Comparison of ENCODE assay signal across 12 cellular contexts in genomic region chr22:49972163-49973017, GRCh38. TPM values are rescaled to one million over a fixed set of nuclear protein-coding genes. Genes with fewer than 3 reads are reported as not detected.
DNase-seq lines count a peak whose midpoint lies in the region; ATAC-seq, FAIRE-seq and TF ChIP-seq lines count a peak whose summit lies in the region.
"Had no signal": no experiment of that assay in that cellular context is flagged by ENCODE, and none has a peak within 500 bp of the region (broad histone marks: within the 10 kb centered on the region; RNA-seq: fewer than 3 reads in every experiment).

No MANE protein-coding gene starts in this region.

- H3K27me3 ChIP-seq in GM12878 (replicated peaks in 1 of 2; ENCODE audit: control insufficient read depth in 2 of 2, insufficient read depth in 2 of 2, low read length in 1 of 2) (no peaks in the 10 kb centered on the region), lower lobe of right lung (ENCODE audit: low read depth) (no peaks in the 10 kb centered on the region), transverse colon (no peaks in the 10 kb centered on the region)

- no peaks in the 10 kb centered on the region for H3K9me3 ChIP-seq in GM12878 (replicated peaks; ENCODE audit: control insufficient read depth, insufficient read depth, low read length)
- no peaks in the 10 kb centered on the region for H3K9me3 ChIP-seq in lower lobe of right lung
- no peaks in the 10 kb centered on the region for H3K9me3 ChIP-seq in transverse colon

- peak overlapping the region; percentile 86 for H3K9ac ChIP-seq in GM12878 (ENCODE audit: control insufficient read depth, insufficient read depth, low read length)

- H3K79me2 ChIP-seq in GM12878 (ENCODE audit: control insufficient read depth, insufficient read depth, low read length) = peaks cover 10% of the 10 kb centered on the region

- no TSS peak for BruUV-seq in GM12878 (replicated peaks; lab: Mats Ljungman, UMichigan)

- peaks cover 9% of the 10 kb centered on the region for H3K36me3 Mint-ChIP-seq in activated CD4-positive, alpha-beta T cell treated with anti-CD3 and anti-CD28 coated beads for 36 hours (ENCODE audit: low read depth)

- no peak for TF ChIP-seq EP300 in GM12878 (IDR thresholded peaks at IDR 0.05; ENCODE audit: borderline replicate concordance in 1 of 2, control insufficient read depth in 1 of 2, low read depth in 2 of 2, low read length in 2 of 2)
- TF ChIP-seq EP300 in transverse colon (IDR thresholded peaks at IDR 0.05; ENCODE audit: low read depth) = no peak

- DNase-seq in activated CD4-positive, alpha-beta T cell treated with anti-CD3 and anti-CD28 coated beads for 36 hours = peak; percentile 62
- DNase-seq in activated CD4-positive, alpha-beta T cell treated with anti-CD3 and anti-CD28 coated beads, Interleukin-2, amount 50 U/mL, for 4 hours = no peak
- DNase-seq in GM12878 (ENCODE audit: low read depth, low spot score) (no peak), lower lobe of right lung (peak; percentile 63), transverse colon (no peak), COLO668 (lab: John Stamatoyannopoulos, UW; ENCODE audit: unreplicated experiment) (no peak), DMS153 (lab: John Stamatoyannopoulos, UW) (no peak)
- DNase-seq: ACHN; activated CD4-positive, CD25-positive, alpha-beta regulatory T cell; dermis blood vessel endothelial cell; NCI-H748 treated with DMSO at 0.1 percent for 48 hours had no signal

- no peak for TF ChIP-seq RAD21 in GM12878 (IDR thresholded peaks at IDR 0.05; ENCODE audit: insufficient read depth, low read depth, low read length)

- H3K4me2 ChIP-seq in GM12878 (ENCODE audit: control insufficient read depth, insufficient read depth) = peak overlapping the region; percentile 96

- no peak for ATAC-seq in activated CD4-positive, alpha-beta T cell treated with anti-CD3 and anti-CD28 coated beads for 36 hours
- ATAC-seq in GM12878 (no peak), lower lobe of right lung (no peak), GM21381 (IDR thresholded peaks at IDR 0.05; ENCODE audit: unreplicated experiment) (no peak)

- in situ Hi-C loops in GM12878 (cut with MboI) = no loop called here
- in situ Hi-C loops in transverse colon (cut with MboI; ENCODE audit: low pct_ligation_motif_present in 1 of 4, low pct_unique_long_range_greater_than_20kb in 1 of 4, low sequenced_read_pairs in 3 of 4) = loop anchor here in 1 of 4 donors (25.0 kb wide), 1 partner anchor 110 kb away; the partner anchor contains the start of gene ZBED4

- intact Hi-C loops in activated CD4-positive, alpha-beta T cell treated with anti-CD3 and anti-CD28 coated beads for 36 hours (cut with DNase I, micrococcal nuclease) = loop anchor here in 1 of 2 experiments (5.0 kb wide), 1 partner anchor 205 kb away; no protein-coding TSS in a partner anchor
- intact Hi-C loops in GM12878 (cut with micrococcal nuclease; ENCODE audit: unreplicated experiment) (no loop called here), lower lobe of right lung (cut with DNase I) (no loop called here), transverse colon (cut with DNase I; ENCODE audit: low total_unique reads) (no loop called here)

- no peak overlapping the region for H3K4me3 Mint-ChIP-seq in activated CD4-positive, alpha-beta T cell treated with anti-CD3 and anti-CD28 coated beads for 36 hours

- H4K20me1 ChIP-seq in GM12878 (ENCODE audit: control insufficient read depth, insufficient read depth) = no peaks in the 10 kb centered on the region

- peaks cover 4% of the 10 kb centered on the region for H3K9me3 Mint-ChIP-seq in activated CD4-positive, alpha-beta T cell treated with anti-CD3 and anti-CD28 coated beads for 36 hours (ENCODE audit: low read depth)

- H3K4me1 Mint-ChIP-seq in activated CD4-positive, alpha-beta T cell treated with anti-CD3 and anti-CD28 coated beads for 36 hours = peaks cover 38% of the 10 kb centered on the region

- POLR2A ChIA-PET in activated CD4-positive, alpha-beta T cell treated with anti-CD3 and anti-CD28 coated beads for 36 hours (lab: Charles Lee) = interaction anchor here (0.6 to 2.5 kb wide), 4 partner anchors 10 to 120 kb away, joined by 4 to 21 read pairs (median 6); no protein-coding TSS in a partner anchor
- POLR2A ChIA-PET in GM12878 (lab: Charles Lee) = interaction anchor here (0.6 to 1.5 kb wide), 5 partner anchors 36 to 44 kb away, joined by 3 to 14 read pairs (median 3); no protein-coding TSS in a partner anchor

- H3K4me3 ChIP-seq in GM12878 (peak overlapping the region; percentile 76), lower lobe of right lung (peak overlapping the region; percentile 60), transverse colon (peak overlapping the region in 2 of 4 donors; percentile 47 to 55)

- 10% methylated on average over 32 of the region's 45 CpGs for WGBS in GM12878 (ENCODE audit: insufficient coverage, insufficient replicate concordance, low lambda C conversion rate, missing lambda C conversion rate)
- WGBS in transverse colon (ENCODE audit: low coverage in 1 of 2), 2 donors = 55 to 100% methylated on average over 1 to 40 of the region's 45 CpGs

- SMC1A ChIA-PET in GM12878 (lab: Charles Lee; ENCODE audit: uncharacterized antibody, unreplicated experiment) = no interaction called here

- CTCF ChIA-PET in activated CD4-positive, alpha-beta T cell treated with anti-CD3 and anti-CD28 coated beads for 36 hours (lab: Charles Lee) = interaction anchor here (0.6 to 0.8 kb wide), 2 partner anchors 11 to 42 kb away, joined by 3 to 5 read pairs; no protein-coding TSS in a partner anchor
- CTCF ChIA-PET in GM12878 (lab: Yijun Ruan, JAX) = interaction anchor here (0.6 kb wide), 1 partner anchor 246 kb away, joined by 3 read pairs; no protein-coding TSS in a partner anchor

- TF ChIP-seq POLR2A in GM12878 (IDR thresholded peaks at IDR 0.05; ENCODE audit: low read depth, low read length) (no peak), transverse colon (IDR thresholded peaks at IDR 0.05) (no peak)

- H3K36me3 ChIP-seq in GM12878 (ENCODE audit: control insufficient read depth in 2 of 2, insufficient read depth in 2 of 2, low read length in 1 of 2) = no peaks in the 10 kb centered on the region
- H3K36me3 ChIP-seq in lower lobe of right lung = no peaks in the 10 kb centered on the region
- H3K36me3 ChIP-seq in transverse colon = no peaks in the 10 kb centered on the region

- RAD21 ChIA-PET in GM12878 (lab: Charles Lee; ENCODE audit: unreplicated experiment) = interaction anchor here (0.7 to 1.1 kb wide), 4 partner anchors 10 to 217 kb away, joined by 3 to 6 read pairs (median 4); no protein-coding TSS in a partner anchor

- TF ChIP-seq CTCF in GM12878 (IDR thresholded peaks at IDR 0.05 in 2 of 3, conservative IDR thresholded peaks at IDR 0.05 in 1 of 3; ENCODE audit: control insufficient read depth in 2 of 3, extremely low read depth in 1 of 3, insufficient read depth in 1 of 3, low read depth in 3 of 3, low read length in 3 of 3) = no peak
- TF ChIP-seq CTCF in lower lobe of right lung (IDR thresholded peaks at IDR 0.05) = no peak
- TF ChIP-seq CTCF in transverse colon (IDR thresholded peaks at IDR 0.05) = no peak

- H3K27me3 Mint-ChIP-seq in activated CD4-positive, alpha-beta T cell treated with anti-CD3 and anti-CD28 coated beads for 36 hours = no peaks in the 10 kb centered on the region

- H3K4me1 ChIP-seq in GM12878 (ENCODE audit: control insufficient read depth, insufficient read depth, low read length) (peaks cover 26% of the 10 kb centered on the region), lower lobe of right lung (peaks cover 40% of the 10 kb centered on the region), transverse colon (peaks cover 18 to 35% (median 30%) of the 10 kb centered on the region in 4 donors)

- FAIRE-seq in GM12878 (lab: Jason Lieb, UNC) = no peak

- H3K27ac Mint-ChIP-seq in activated CD4-positive, alpha-beta T cell treated with anti-CD3 and anti-CD28 coated beads for 36 hours = no peak overlapping the region

- no peak overlapping the region for H3K27ac ChIP-seq in GM12878 (ENCODE audit: control insufficient read depth, insufficient read depth)
- peak overlapping the region; percentile 80 for H3K27ac ChIP-seq in lower lobe of right lung
- H3K27ac ChIP-seq in transverse colon = peak overlapping the region; percentile 84 to 92 (median 90)

- H2AFZ ChIP-seq in GM12878 (ENCODE audit: control insufficient read depth, low read depth, low read length) = no peak overlapping the region

RNA-seq across cellular contexts. Expression of gene PIM3, which starts 11.8 kb away (rescaled TPM):
- total RNA-seq in activated CD4-positive, alpha-beta T cell treated with anti-CD3 and anti-CD28 coated beads for 36 hours = 100 to 1,000 TPM; 127 to 165 TPM
- total RNA-seq in GM12878 (2013; cell fraction: nucleolus; rRNA removed) = 27.8 and 36.0 TPM in 2 replicates
- 44.7 and 51.8 TPM in 2 replicates for total RNA-seq in GM12878 (2014; rRNA removed)
- total RNA-seq in GM12878 (2014; rRNA removed; fragmentation: Illumina TruSeq; extraction: Trizol) = 11.0 and 11.9 TPM in 2 replicates
- total RNA-seq in GM12878 (2021) = 59.5 and 60.8 TPM in 2 replicates
- 6.5 TPM for polyA plus RNA-seq in GM12878 (2011; ENCODE audit: low read depth)
- polyA plus RNA-seq in GM12878 (2011; rRNA removed) = 8.6 and 12.4 TPM in 2 replicates
- polyA plus RNA-seq in GM12878 (2011; cell fraction: cytosol; rRNA removed) = 31.3 and 38.2 TPM in 2 replicates
- 84.4 and 94.5 TPM in 2 replicates for polyA plus RNA-seq in GM12878 (2011; cell fraction: nucleus; rRNA removed)
- 30.9 and 46.0 TPM in 2 replicates for polyA plus RNA-seq in GM12878 (2012)
- polyA plus RNA-seq in GM12878 (2014; fragmentation: Illumina TruSeq; extraction: Trizol) = 2.2 and 6.2 TPM in 2 replicates
- polyA plus RNA-seq in GM12878 (2014; fragmentation: Nextera tagmentation; extraction: Ambion mirVana) = 1 to 10 TPM in 1 of 2 experiments, under 1 TPM in 1; 0.31 to 1.5 TPM
- polyA plus RNA-seq in GM12878 (2014; rRNA removed) = 57.0 and 57.8 TPM in 2 replicates
- polyA plus RNA-seq in GM12878 (2016; fragmentation: Nextera tagmentation; extraction: Ambion mirVana) = 10 to 100 TPM; 12.4 to 34.3 TPM
- 3.9 and 14.1 TPM in 2 replicates for polyA minus RNA-seq in GM12878 (2011; rRNA and poly(A)+ RNA removed)
- polyA minus RNA-seq in GM12878 (2011; cell fraction: cytosol; rRNA and poly(A)+ RNA removed) = 14.2 and 18.4 TPM in 2 replicates
- polyA minus RNA-seq in GM12878 (2011; cell fraction: nucleus; rRNA and poly(A)+ RNA removed) = 22.6 and 39.2 TPM in 2 replicates
- total RNA-seq in lower lobe of right lung = 94.7 TPM
- 100 to 1,000 TPM; 115 to 290 (median 147) TPM for total RNA-seq in transverse colon

RNA-seq across cellular contexts. Expression of gene IL17REL, which starts 40.2 kb away (rescaled TPM):
- under 1 TPM; 0.16 TPM for total RNA-seq in activated CD4-positive, alpha-beta T cell treated with anti-CD3 and anti-CD28 coated beads for 36 hours
- total RNA-seq in GM12878 (2013; cell fraction: nucleolus; rRNA removed) = 0.33 and 0.34 TPM in 2 replicates
- total RNA-seq in GM12878 (2014; rRNA removed) (not detected in 2 replicates), GM12878 (2014; rRNA removed; fragmentation: Illumina TruSeq; extraction: Trizol) (not detected in 2 replicates), GM12878 (2021) (not detected in 2 replicates), lower lobe of right lung (0.09 TPM), transverse colon (1 to 10 TPM in 2 of 4 donors, under 1 TPM in 2; 0.32 to 2.2 (median 1.3) TPM)
- polyA plus RNA-seq in GM12878 (2011; ENCODE audit: low read depth) = not detected
- polyA plus RNA-seq in GM12878 (2011; rRNA removed) (0.03 TPM in 1 of 2 replicates, not detected in the other), GM12878 (2014; fragmentation: Illumina TruSeq; extraction: Trizol) (not detected in 2 replicates), GM12878 (2014; fragmentation: Nextera tagmentation; extraction: Ambion mirVana) (not detected), GM12878 (2014; rRNA removed) (0.06 TPM in 1 of 2 replicates, not detected in the other), GM12878 (2016; fragmentation: Nextera tagmentation; extraction: Ambion mirVana) (not detected)
- 0.03 TPM in 1 of 2 replicates, not detected in the other for polyA plus RNA-seq in GM12878 (2011; cell fraction: cytosol; rRNA removed)
- 0.10 and 0.20 TPM in 2 replicates for polyA plus RNA-seq in GM12878 (2011; cell fraction: nucleus; rRNA removed)
- 0.04 TPM in 1 of 2 replicates, not detected in the other for polyA plus RNA-seq in GM12878 (2012)
- not detected in 2 replicates for polyA minus RNA-seq in GM12878 (2011; rRNA and poly(A)+ RNA removed)
- polyA minus RNA-seq in GM12878 (2011; cell fraction: cytosol; rRNA and poly(A)+ RNA removed) = not detected in 2 replicates
- polyA minus RNA-seq in GM12878 (2011; cell fraction: nucleus; rRNA and poly(A)+ RNA removed) = not detected in 2 replicates

RNA-seq across cellular contexts. Expression of gene CRELD2, which starts 54.0 kb away (rescaled TPM):
- total RNA-seq in activated CD4-positive, alpha-beta T cell treated with anti-CD3 and anti-CD28 coated beads for 36 hours = 10 to 100 TPM; 15.2 to 16.4 TPM
- 19.9 and 22.8 TPM in 2 replicates for total RNA-seq in GM12878 (2013; cell fraction: nucleolus; rRNA removed)
- total RNA-seq in GM12878 (2014; rRNA removed) (37.9 and 49.5 TPM in 2 replicates), GM12878 (2014; rRNA removed; fragmentation: Illumina TruSeq; extraction: Trizol) (16.1 and 16.5 TPM in 2 replicates), GM12878 (2021) (40.6 and 48.1 TPM in 2 replicates), lower lobe of right lung (42.7 TPM), transverse colon (10 to 100 TPM; 31.0 to 37.9 (median 36.4) TPM)
- polyA plus RNA-seq in GM12878 (2011; ENCODE audit: low read depth) = 17.3 TPM
- polyA plus RNA-seq in GM12878 (2011; rRNA removed) (8.4 and 14.0 TPM in 2 replicates), GM12878 (2014; fragmentation: Illumina TruSeq; extraction: Trizol) (3.2 and 11.9 TPM in 2 replicates), GM12878 (2014; fragmentation: Nextera tagmentation; extraction: Ambion mirVana) (10 to 100 TPM in 1 of 2 experiments, 1 to 10 TPM in 1; 9.4 to 15.0 TPM), GM12878 (2014; rRNA removed) (35.7 and 45.0 TPM in 2 replicates), GM12878 (2016; fragmentation: Nextera tagmentation; extraction: Ambion mirVana) (100 to 1,000 TPM in 1 of 2 experiments, 10 to 100 TPM in 1; 97.0 to 111 TPM)
- polyA plus RNA-seq in GM12878 (2011; cell fraction: cytosol; rRNA removed) = 22.4 and 29.3 TPM in 2 replicates
- 40.8 and 53.1 TPM in 2 replicates for polyA plus RNA-seq in GM12878 (2011; cell fraction: nucleus; rRNA removed)
- polyA plus RNA-seq in GM12878 (2012) = 33.5 and 34.5 TPM in 2 replicates
- polyA minus RNA-seq in GM12878 (2011; rRNA and poly(A)+ RNA removed) = 5.8 and 7.4 TPM in 2 replicates
- 5.6 TPM in 2 replicates for polyA minus RNA-seq in GM12878 (2011; cell fraction: cytosol; rRNA and poly(A)+ RNA removed)
- 5.1 and 8.7 TPM in 2 replicates for polyA minus RNA-seq in GM12878 (2011; cell fraction: nucleus; rRNA and poly(A)+ RNA removed)

RNA-seq across cellular contexts. Expression of gene ALG12, which starts 54.2 kb away (rescaled TPM):
- total RNA-seq in activated CD4-positive, alpha-beta T cell treated with anti-CD3 and anti-CD28 coated beads for 36 hours = 10 to 100 TPM; 13.6 to 13.7 TPM
- total RNA-seq in GM12878 (2013; cell fraction: nucleolus; rRNA removed) = 43.7 and 49.4 TPM in 2 replicates
- total RNA-seq in GM12878 (2014; rRNA removed) (9.8 and 10.5 TPM in 2 replicates), GM12878 (2014; rRNA removed; fragmentation: Illumina TruSeq; extraction: Trizol) (3.3 and 3.7 TPM in 2 replicates), GM12878 (2021) (15.8 and 16.6 TPM in 2 replicates), lower lobe of right lung (25.9 TPM), transverse colon (10 to 100 TPM; 10.1 to 24.4 (median 18.3) TPM)
- polyA plus RNA-seq in GM12878 (2011; ENCODE audit: low read depth) = 4.7 TPM
- polyA plus RNA-seq in GM12878 (2011; rRNA removed) (2.2 and 5.2 TPM in 2 replicates), GM12878 (2014; fragmentation: Illumina TruSeq; extraction: Trizol) (0.79 and 4.3 TPM in 2 replicates), GM12878 (2014; fragmentation: Nextera tagmentation; extraction: Ambion mirVana) (under 1 TPM; 0.22 to 0.37 TPM), GM12878 (2014; rRNA removed) (8.0 and 9.7 TPM in 2 replicates), GM12878 (2016; fragmentation: Nextera tagmentation; extraction: Ambion mirVana) (10 to 100 TPM; 17.9 to 23.4 TPM)
- 7.2 and 10.1 TPM in 2 replicates for polyA plus RNA-seq in GM12878 (2011; cell fraction: cytosol; rRNA removed)
- 18.2 and 19.7 TPM in 2 replicates for polyA plus RNA-seq in GM12878 (2011; cell fraction: nucleus; rRNA removed)
- 12.4 and 15.1 TPM in 2 replicates for polyA plus RNA-seq in GM12878 (2012)
- polyA minus RNA-seq in GM12878 (2011; rRNA and poly(A)+ RNA removed) = 6.0 and 20.6 TPM in 2 replicates
- polyA minus RNA-seq in GM12878 (2011; cell fraction: cytosol; rRNA and poly(A)+ RNA removed) = 3.6 and 4.7 TPM in 2 replicates
- 3.4 and 4.7 TPM in 2 replicates for polyA minus RNA-seq in GM12878 (2011; cell fraction: nucleus; rRNA and poly(A)+ RNA removed)

Comparison
In these comparisons a context has a peak if more than half of its experiments do, and no peak if none do; other contexts are left out.
1. DNase-seq: peak in activated CD4-positive, alpha-beta T cell treated with anti-CD3 and anti-CD28 coated beads for 36 hours (single experiment) and lower lobe of right lung (single experiment); none in activated CD4-positive, alpha-beta T cell treated with anti-CD3 and anti-CD28 coated beads, Interleukin-2, amount 50 U/mL, for 4 hours (0 of 2), GM12878 (single experiment), transverse colon (single experiment), COLO668 (single experiment) and DMS153 (single experiment).